13 cellular contexts compared by ENCODE assay signal in the genomic region with DNA sequence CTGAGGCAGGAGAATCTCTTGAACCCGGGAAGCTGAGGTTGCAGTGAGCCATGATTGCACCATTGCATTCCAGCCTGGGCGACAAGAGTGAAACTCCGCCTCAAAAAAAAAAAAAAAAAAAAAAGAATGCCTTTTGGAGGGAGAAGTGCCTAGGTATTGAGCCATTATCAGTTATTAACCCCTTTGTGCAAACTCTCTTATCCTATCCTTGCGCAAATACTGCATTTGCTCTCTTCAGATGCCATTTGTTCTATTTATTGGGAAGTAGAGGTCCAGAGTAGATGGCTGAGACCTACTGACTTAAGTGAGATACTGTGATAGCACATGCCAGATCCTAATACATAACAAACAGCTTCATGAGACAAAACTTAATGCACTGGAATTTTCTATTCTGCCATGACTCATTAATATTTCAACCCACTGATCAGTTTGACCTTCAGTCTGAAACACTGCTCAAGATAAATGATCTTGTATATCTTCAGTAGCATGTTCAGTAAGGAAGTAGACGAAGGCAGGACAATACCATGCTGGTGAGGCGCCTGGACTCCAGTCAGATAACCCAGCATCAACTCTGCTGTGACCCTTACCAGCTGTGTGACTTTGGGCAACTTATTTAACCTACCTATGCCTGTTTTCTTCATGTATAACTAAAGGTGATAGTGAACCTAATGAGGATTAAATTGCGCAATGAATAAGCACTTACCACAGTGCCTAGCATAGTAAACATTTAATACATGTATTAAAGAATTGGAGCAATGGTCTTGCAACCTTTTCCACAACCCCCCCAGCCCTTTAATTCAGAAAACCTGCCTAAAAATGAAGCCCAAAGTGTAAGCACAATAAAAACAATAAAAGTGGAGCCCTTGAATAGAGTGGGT. TPM values are rescaled to one million over a fixed set of nuclear protein-coding genes. Genes with fewer than 3 reads are reported as not detected.
DNase-seq lines count a peak whose midpoint lies in the region; ATAC-seq, FAIRE-seq and TF ChIP-seq lines count a peak whose summit lies in the region.
"Had no signal": no experiment of that assay in that cellular context is flagged by ENCODE, and none has a peak within 500 bp of the region (broad histone marks: within the 10 kb centered on the region; RNA-seq: fewer than 3 reads in every experiment).

No MANE protein-coding gene starts in this region.

- peaks cover 68% of the 10 kb centered on the region for H3K4me1 ChIP-seq in left ventricle myocardium inferior
- H3K4me1 ChIP-seq in colonic mucosa: peaks cover 10% of the 10 kb centered on the region

- H3K79me2 ChIP-seq in SU-DHL-6 (ENCODE audit: insufficient read depth, low read length): peaks cover 74% of the 10 kb centered on the region

- peaks cover 20% of the 10 kb centered on the region; the same call in 1 of the 2 replicates for H3F3A ChIP-seq in SU-DHL-6 (ENCODE audit: insufficient read depth)

- intact Hi-C loops in left ventricle myocardium inferior (cut with micrococcal nuclease): no loop called here
- intact Hi-C loops in Right ventricle myocardium superior (cut with DNase I): no loop called here
- intact Hi-C loops in colonic mucosa (cut with DNase I): no loop called here

- H2AFZ ChIP-seq in SU-DHL-6 (ENCODE audit: low read depth, low read length, severe bottlenecking): no peak overlapping the region

- peak; percentile 74 for FAIRE-seq in urothelium cell line (lab: Jason Lieb, UNC)

- peak overlapping the region; percentile 74 for H3K27ac ChIP-seq in left ventricle myocardium inferior (replicated peaks)
- H3K27ac ChIP-seq in SU-DHL-6 (ENCODE audit: low read depth, low read length): peak overlapping the region; percentile 7; the same call in 1 of the 2 replicates
- no peak overlapping the region for H3K27ac ChIP-seq in colonic mucosa

- H3K4me2 ChIP-seq in SU-DHL-6 (ENCODE audit: low read depth, low read length, poor library complexity, severe bottlenecking): no peak overlapping the region

- ATAC-seq in Right ventricle myocardium superior (ENCODE audit: poor library complexity) (no peak), HG02610 (IDR thresholded peaks at IDR 0.05; ENCODE audit: unreplicated experiment) (no peak)

- no peak overlapping the region for H3K4me3 ChIP-seq in left ventricle myocardium inferior
- no peak overlapping the region for H3K4me3 ChIP-seq in SU-DHL-6 (ENCODE audit: insufficient read depth, low read length, poor library complexity, severe bottlenecking)
- H3K4me3 ChIP-seq in colonic mucosa: no peak overlapping the region
- H3K4me3 ChIP-seq in MG63: no peak overlapping the region

- TF ChIP-seq CTCF in left ventricle myocardium inferior (IDR thresholded peaks at IDR 0.05; ENCODE audit: borderline replicate concordance) (no peak), SU-DHL-6 (IDR thresholded peaks at IDR 0.05; ENCODE audit: insufficient read depth, low read length, poor library complexity, severe bottlenecking) (no peak), colonic mucosa (IDR thresholded peaks at IDR 0.05) (no peak)

- no peak overlapping the region for H3K4me3 Mint-ChIP-seq in immature natural killer cell

- H3K9me2 ChIP-seq in SU-DHL-6 (replicated peaks; ENCODE audit: insufficient read depth, low read length): no peaks in the 10 kb centered on the region

- no peak for DNase-seq in left ventricle myocardium inferior
- DNase-seq in Right ventricle myocardium superior: no peak
- no peak for DNase-seq in immature natural killer cell
- no peak for DNase-seq in urothelium cell line (ENCODE audit: low spot score)
- no peak for DNase-seq in colonic mucosa
- no peak for DNase-seq in MG63
- DNase-seq: dermis blood vessel endothelial cell; H7; NCI-H1048; stimulated activated CD4-positive, alpha-beta T cell treated with anti-CD3 and anti-CD28 coated beads, Interleukin-1b, Interleukin-23, amount 100 ng/mL, for 48 hours; T-helper 9 cell had no signal

- H3K27me3 ChIP-seq in left ventricle myocardium inferior (ENCODE audit: low read depth): no peaks in the 10 kb centered on the region
- H3K27me3 ChIP-seq in SU-DHL-6 (ENCODE audit: low read length): no peaks in the 10 kb centered on the region
- H3K27me3 ChIP-seq in colonic mucosa: no peaks in the 10 kb centered on the region
- no peaks in the 10 kb centered on the region for H3K27me3 ChIP-seq in MG63

- peaks cover 11% of the 10 kb centered on the region for H4K20me1 ChIP-seq in SU-DHL-6 (ENCODE audit: low read depth, low read length)

- peak overlapping the region in 5 of 6 donors; percentile 34 to 86 (median 84) for H3K27ac Mint-ChIP-seq in immature natural killer cell

- H3K9me3 Mint-ChIP-seq in immature natural killer cell: peaks cover 0 to 2% (median 0%) of the 10 kb centered on the region in 6 donors

- H3K9me3 ChIP-seq in left ventricle myocardium inferior (replicated peaks) (no peaks in the 10 kb centered on the region), SU-DHL-6 (ENCODE audit: insufficient read depth, low read length) (no peaks in the 10 kb centered on the region), colonic mucosa (no peaks in the 10 kb centered on the region), MG63 (no peaks in the 10 kb centered on the region)

- peaks cover 36 to 72% of the 10 kb centered on the region in 2 donors for H3K4me1 Mint-ChIP-seq in immature natural killer cell

- peaks cover 0 to 2% (median 2%) of the 10 kb centered on the region in 3 donors for H3K27me3 Mint-ChIP-seq in immature natural killer cell (ENCODE audit: low read depth in 3 of 3)

- peaks cover 5 to 9% (median 6%) of the 10 kb centered on the region in 3 donors for H3K36me3 Mint-ChIP-seq in immature natural killer cell

- H3K9ac ChIP-seq in SU-DHL-6 (ENCODE audit: low read length) (no peak overlapping the region), colonic mucosa (ENCODE audit: low read depth in 2 of 2, low read length in 2 of 2) (peak overlapping the region in 1 of 2 donors; percentile 56)

- H3K36me3 ChIP-seq in left ventricle myocardium inferior (peaks cover 10% of the 10 kb centered on the region), SU-DHL-6 (ENCODE audit: low read length) (peaks cover 4% of the 10 kb centered on the region; the same call in 1 of the 2 replicates), colonic mucosa (no peaks in the 10 kb centered on the region), MG63 (peaks cover 18% of the 10 kb centered on the region)

RNA-seq across cellular contexts. Expression of a gene that starts 5.7 kb away (rescaled TPM):
- total RNA-seq in left ventricle myocardium inferior (6.2 TPM), Right ventricle myocardium superior (6.1 TPM), colonic mucosa (1 to 10 TPM; 6.8 to 8.3 TPM)
- 10 to 100 TPM; 13.3 to 17.2 (median 15.4) TPM for polyA plus RNA-seq in immature natural killer cell
- 9.2 and 11.6 TPM in 2 replicates for total RNA-seq in MG63 (2014; rRNA removed; shearing (Covaris generic); ENCODE audit: low replicate concordance)

RNA-seq across cellular contexts. Expression of a gene that starts 20.2 kb away (rescaled TPM):
- total RNA-seq in left ventricle myocardium inferior: 12.0 TPM
- 9.4 TPM for total RNA-seq in Right ventricle myocardium superior
- polyA plus RNA-seq in immature natural killer cell: 10 to 100 TPM; 32.0 to 50.0 (median 37.8) TPM
- total RNA-seq in colonic mucosa: 10 to 100 TPM; 44.9 to 47.3 TPM
- total RNA-seq in MG63 (2014; rRNA removed; shearing (Covaris generic); ENCODE audit: low replicate concordance): 39.1 and 42.2 TPM in 2 replicates

RNA-seq across cellular contexts. Expression of a gene that starts 20.4 kb away (rescaled TPM):
- total RNA-seq in left ventricle myocardium inferior: 141 TPM
- 112 TPM for total RNA-seq in Right ventricle myocardium superior
- 100 to 1,000 TPM; 610 to 699 (median 654) TPM for polyA plus RNA-seq in immature natural killer cell
- total RNA-seq in colonic mucosa: 100 to 1,000 TPM; 197 to 198 TPM
- 110 and 159 TPM in 2 replicates for total RNA-seq in MG63 (2014; rRNA removed; shearing (Covaris generic); ENCODE audit: low replicate concordance)

RNA-seq across cellular contexts. Expression of a gene that starts 42.0 kb away (rescaled TPM):
- total RNA-seq in left ventricle myocardium inferior (4.6 TPM), Right ventricle myocardium superior (5.1 TPM), colonic mucosa (10 to 100 TPM; 24.3 to 39.8 TPM)
- 10 to 100 TPM; 10.6 to 14.4 (median 12.5) TPM for polyA plus RNA-seq in immature natural killer cell
- total RNA-seq in MG63 (2014; rRNA removed; shearing (Covaris generic); ENCODE audit: low replicate concordance): 33.3 and 51.5 TPM in 2 replicates

RNA-seq across cellular contexts. Expression of a gene that starts 47.2 kb away (rescaled TPM):
- total RNA-seq in left ventricle myocardium inferior: 0.69 TPM
- 0.38 TPM for total RNA-seq in Right ventricle myocardium superior
- polyA plus RNA-seq in immature natural killer cell: 1 to 10 TPM; 1.4 to 6.4 (median 1.5) TPM
- total RNA-seq in colonic mucosa: 10 to 100 TPM in 1 of 2 donors, 1 to 10 TPM in 1; 2.5 to 15.9 TPM
- total RNA-seq in MG63 (2014; rRNA removed; shearing (Covaris generic); ENCODE audit: low replicate concordance): 14.3 and 75.1 TPM in 2 replicates
